Comparison of ENCODE assay signal across 10 cellular contexts in the genomic region with DNA sequence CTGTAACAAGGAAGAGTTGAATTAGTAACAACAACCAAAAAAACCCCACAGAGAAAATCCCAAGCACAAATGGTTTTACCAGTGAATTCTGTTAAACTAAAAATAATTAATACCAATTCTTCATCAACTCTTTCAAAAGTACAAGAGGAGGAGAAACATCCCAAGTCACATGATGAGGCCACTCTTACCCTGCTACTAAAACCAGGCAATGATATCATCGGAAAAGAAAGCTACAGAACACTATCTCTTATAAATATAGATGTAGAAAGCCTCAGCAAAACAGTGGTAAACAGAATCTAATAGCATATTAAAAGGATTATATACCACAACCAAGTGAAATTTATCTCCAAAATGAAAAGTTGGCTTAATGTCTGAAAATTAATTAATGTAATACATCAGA.
"Had no signal": no experiment of that assay in that cellular context is flagged by ENCODE, and none has a peak within 500 bp of the region (broad histone marks: within the 10 kb centered on the region; RNA-seq: fewer than 3 reads in every experiment).

No MANE protein-coding gene starts in this region.

- ATAC-seq: GM23338, HCT116 had no signal

- FAIRE-seq: H1, H54 had no signal

- DNase-seq: GM23248, GOT3, H7, H9, HCEC 1CT, HFFc6 had no signal
